In genomic region chrX:129905787-129906580, GRCh38 we compare ENCODE assay signal across 8 cellular contexts. TPM values are rescaled to one million over a fixed set of nuclear protein-coding genes. Genes with fewer than 3 reads are reported as not detected.
DNase-seq lines count a peak whose midpoint lies in the region; ATAC-seq and TF ChIP-seq lines count a peak whose summit lies in the region.

Gene UTP14A, plus strand, starts transcription at chrX:129906164. Its CDS starts 47 bp downstream, at chrX:129906211.

- peaks cover 13% of the 10 kb centered on the region for H3K4me1 Mint-ChIP-seq in activated naive CD4-positive, alpha-beta T cell treated with anti-CD3 and anti-CD28 coated beads, Interleukin-2, amount 50 U/mL, for 24 hours

- peaks cover 9% of the 10 kb centered on the region for H3K4me1 ChIP-seq in suprapubic skin

- H3K36me3 ChIP-seq in GM06990 (ENCODE audit: control insufficient read depth, insufficient read depth, low read length) (no peaks in the 10 kb centered on the region), suprapubic skin (peaks cover 16% of the 10 kb centered on the region)

- H3K27me3 ChIP-seq in GM06990 (replicated peaks; ENCODE audit: control insufficient read depth, insufficient read depth, low read length) (no peaks in the 10 kb centered on the region), suprapubic skin (no peaks in the 10 kb centered on the region)

- peak; percentile 76 for DNase-seq in GM06990 (ENCODE audit: extremely low read depth, insufficient read length)
- peak; percentile 94 for DNase-seq in NCI-H1092 (lab: John Stamatoyannopoulos, UW)
- peak; percentile 86 for DNase-seq in globus pallidus (ENCODE audit: low spot score)
- DNase-seq in nucleus accumbens (lab: John Stamatoyannopoulos, UW), result peak; percentile 9 to 92 (median 71)
- DNase-seq in suprapubic skin (ENCODE audit: low spot score in 2 of 2), result peak; percentile 87 to 90

- peak; percentile 96 for ATAC-seq in HG02588 (IDR thresholded peaks at IDR 0.05; ENCODE audit: unreplicated experiment)
- ATAC-seq in SK-N-SH treated with all-trans-retinoic acid at 6 μM for 48 hours, result peak; percentile 97

- TF ChIP-seq EP300 in suprapubic skin (IDR thresholded peaks at IDR 0.05), result no peak

- WGBS in suprapubic skin, result 44% methylated on average over 52 of the region's 53 CpGs

- H3K36me3 Mint-ChIP-seq in activated naive CD4-positive, alpha-beta T cell treated with anti-CD3 and anti-CD28 coated beads, Interleukin-2, amount 50 U/mL, for 24 hours, result peaks cover 9% of the 10 kb centered on the region

- peak within 1 kb of the TSS; percentile 79 for H3K27ac Mint-ChIP-seq in activated naive CD4-positive, alpha-beta T cell treated with anti-CD3 and anti-CD28 coated beads, Interleukin-2, amount 50 U/mL, for 24 hours

- peak within 1 kb of the TSS; percentile 95 for H3K4me3 Mint-ChIP-seq in activated naive CD4-positive, alpha-beta T cell treated with anti-CD3 and anti-CD28 coated beads, Interleukin-2, amount 50 U/mL, for 24 hours

- peak within 1 kb of the TSS; percentile 77 for H3K4me3 ChIP-seq in GM06990 (replicated peaks; ENCODE audit: low read depth, low read length)
- H3K4me3 ChIP-seq in suprapubic skin, result peak within 1 kb of the TSS; percentile 69

- no peaks in the 10 kb centered on the region for H3K9me3 ChIP-seq in suprapubic skin

- H3K27ac ChIP-seq in suprapubic skin, result peak within 1 kb of the TSS; percentile 74

- no peaks in the 10 kb centered on the region for H3K9me3 Mint-ChIP-seq in activated naive CD4-positive, alpha-beta T cell treated with anti-CD3 and anti-CD28 coated beads, Interleukin-2, amount 50 U/mL, for 24 hours

- no peak for TF ChIP-seq POLR2A in suprapubic skin (IDR thresholded peaks at IDR 0.05)

- TF ChIP-seq CTCF in GM06990 (IDR thresholded peaks at IDR 0.05; ENCODE audit: insufficient read depth, low read length, poor library complexity, severe bottlenecking) (no peak), suprapubic skin (IDR thresholded peaks at IDR 0.05) (no peak)

- H3K27me3 Mint-ChIP-seq in activated naive CD4-positive, alpha-beta T cell treated with anti-CD3 and anti-CD28 coated beads, Interleukin-2, amount 50 U/mL, for 24 hours, result no peaks in the 10 kb centered on the region

TF ChIP-seq in SK-N-SH treated with all-trans-retinoic acid at 6 μM for 48 hours, 23 proteins besides CTCF, POLR2A, EP300 and RAD21:
- TF ChIP-seq CSRNP3 (CRISPR knock-in tag; IDR thresholded peaks at IDR 0.05) (no peak), PATZ1 (CRISPR knock-in tag; IDR thresholded peaks at IDR 0.05; ENCODE audit: borderline replicate concordance) (0 out of 2 replicates have a peak, but pooled peaks have one; percentile 54), ZFP3 (CRISPR knock-in tag; IDR thresholded peaks at IDR 0.05) (peak; percentile 99)
TF ChIP-seq in SK-N-SH treated with all-trans-retinoic acid at 6 μM for 48 hours: peak in this region for 2.

RNA-seq across cellular contexts. Expression of gene UTP14A, which starts in this region (rescaled TPM):
- 10 to 100 TPM; 11.3 to 14.9 (median 12.2) TPM for total RNA-seq in suprapubic skin

Comparison
In these comparisons a context has a peak if more than half of its experiments do, and no peak if none do; other contexts are left out.
1. Peak in every context shown above with its lines: DNase-seq, ATAC-seq, H3K4me3 ChIP-seq and H3K27ac ChIP-seq.